Comparison of ENCODE assay signal across 16 cellular contexts in genomic region chr9:32360983-32361673, GRCh38.
"Had no signal": no experiment of that assay in that cellular context is flagged by ENCODE, and none has a peak within 500 bp of the region (broad histone marks: within the 10 kb centered on the region; RNA-seq: fewer than 3 reads in every experiment).

No MANE protein-coding gene starts in this region.

- H3K4me1 Mint-ChIP-seq: naive B cell, nephron had no signal

- ATAC-seq: esophagus mucosa, gastrocnemius medialis, heart right ventricle, pancreas, right cardiac atrium had no signal

- DNase-seq: effector memory CD4-positive, alpha-beta T cell; gastrocnemius medialis; heart right ventricle; hypothalamus; kidney glomerular epithelial cell; mesendoderm; naive B cell; occipital lobe; pancreas; right cardiac atrium; stimulated activated CD4-positive, alpha-beta T cell treated with anti-CD3 and anti-CD28 coated beads, Interleukin-2, amount 100 ng/mL, for 48 hours; transverse colon had no signal

- H3K9me3 Mint-ChIP-seq: naive B cell; stimulated activated naive CD8-positive, alpha-beta T cell treated with anti-CD3 and anti-CD28 coated beads, Interleukin-15, Interleukin-2, amounts not matched to agents 100 ng/mL and 50 ng/mL, for 24 hours had no signal

- H3K4me3 Mint-ChIP-seq: naive B cell; nephron; stimulated activated naive CD8-positive, alpha-beta T cell treated with anti-CD3 and anti-CD28 coated beads, Interleukin-15, Interleukin-2, amounts not matched to agents 100 ng/mL and 50 ng/mL, for 24 hours had no signal

- H3K36me3 Mint-ChIP-seq: naive B cell had no signal

- H3K27ac Mint-ChIP-seq: naive B cell; nephron; progenitor cell of endocrine pancreas; stimulated activated naive CD8-positive, alpha-beta T cell treated with anti-CD3 and anti-CD28 coated beads, Interleukin-15, Interleukin-2, amounts not matched to agents 100 ng/mL and 50 ng/mL, for 24 hours had no signal
